2 cellular contexts compared by ENCODE assay signal in the genomic region with DNA sequence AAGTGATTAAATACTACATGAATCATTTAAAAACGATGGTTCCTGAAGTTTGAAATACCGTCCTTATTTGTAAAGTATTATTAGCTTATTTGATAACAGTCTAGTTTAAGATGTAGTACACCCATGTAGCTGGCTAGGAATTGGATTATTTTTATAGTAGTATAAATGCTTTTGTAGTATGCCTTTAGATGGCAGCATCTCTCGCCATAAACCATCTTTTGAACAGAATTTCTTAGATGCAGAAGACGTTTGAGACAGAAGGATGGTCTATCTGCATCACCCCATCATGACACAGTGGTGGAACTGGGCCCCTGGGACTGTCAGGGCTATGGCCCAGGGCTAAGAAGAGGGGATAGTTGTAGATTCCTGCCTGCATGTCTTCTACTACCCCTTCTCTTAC.
A peak's percentile ranks its signal among the peaks of the same experiment; 100 is the strongest.
TF ChIP-seq lines count a peak whose summit lies in the region.

No MANE protein-coding gene starts in this region.

TF ChIP-seq in endothelial cell of umbilical vein, 7 proteins besides CTCF, POLR2A, EP300 and RAD21 (continued from another document):
- TF ChIP-seq, protein P1, sequence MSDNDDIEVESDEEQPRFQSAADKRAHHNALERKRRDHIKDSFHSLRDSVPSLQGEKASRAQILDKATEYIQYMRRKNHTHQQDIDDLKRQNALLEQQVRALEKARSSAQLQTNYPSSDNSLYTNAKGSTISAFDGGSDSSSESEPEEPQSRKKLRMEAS (IDR thresholded peaks at IDR 0.05; ENCODE audit: insufficient read depth, insufficient read length) = no peak
- no peak for TF ChIP-seq GATA2 (IDR thresholded peaks at IDR 0.05; ENCODE audit: insufficient read depth, insufficient read length, low read depth, low read length)

TF ChIP-seq in neural cell, 6 proteins besides CTCF, POLR2A, EP300 and RAD21:
- TF ChIP-seq, protein P2, sequence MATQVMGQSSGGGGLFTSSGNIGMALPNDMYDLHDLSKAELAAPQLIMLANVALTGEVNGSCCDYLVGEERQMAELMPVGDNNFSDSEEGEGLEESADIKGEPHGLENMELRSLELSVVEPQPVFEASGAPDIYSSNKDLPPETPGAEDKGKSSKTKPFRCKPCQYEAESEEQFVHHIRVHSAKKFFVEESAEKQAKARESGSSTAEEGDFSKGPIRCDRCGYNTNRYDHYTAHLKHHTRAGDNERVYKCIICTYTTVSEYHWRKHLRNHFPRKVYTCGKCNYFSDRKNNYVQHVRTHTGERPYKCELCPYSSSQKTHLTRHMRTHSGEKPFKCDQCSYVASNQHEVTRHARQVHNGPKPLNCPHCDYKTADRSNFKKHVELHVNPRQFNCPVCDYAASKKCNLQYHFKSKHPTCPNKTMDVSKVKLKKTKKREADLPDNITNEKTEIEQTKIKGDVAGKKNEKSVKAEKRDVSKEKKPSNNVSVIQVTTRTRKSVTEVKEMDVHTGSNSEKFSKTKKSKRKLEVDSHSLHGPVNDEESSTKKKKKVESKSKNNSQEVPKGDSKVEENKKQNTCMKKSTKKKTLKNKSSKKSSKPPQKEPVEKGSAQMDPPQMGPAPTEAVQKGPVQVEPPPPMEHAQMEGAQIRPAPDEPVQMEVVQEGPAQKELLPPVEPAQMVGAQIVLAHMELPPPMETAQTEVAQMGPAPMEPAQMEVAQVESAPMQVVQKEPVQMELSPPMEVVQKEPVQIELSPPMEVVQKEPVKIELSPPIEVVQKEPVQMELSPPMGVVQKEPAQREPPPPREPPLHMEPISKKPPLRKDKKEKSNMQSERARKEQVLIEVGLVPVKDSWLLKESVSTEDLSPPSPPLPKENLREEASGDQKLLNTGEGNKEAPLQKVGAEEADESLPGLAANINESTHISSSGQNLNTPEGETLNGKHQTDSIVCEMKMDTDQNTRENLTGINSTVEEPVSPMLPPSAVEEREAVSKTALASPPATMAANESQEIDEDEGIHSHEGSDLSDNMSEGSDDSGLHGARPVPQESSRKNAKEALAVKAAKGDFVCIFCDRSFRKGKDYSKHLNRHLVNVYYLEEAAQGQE (IDR thresholded peaks at IDR 0.05; ENCODE audit: borderline replicate concordance) = no peak
- peak; percentile 42 for TF ChIP-seq SMC3 (conservative IDR thresholded peaks at IDR 0.05; ENCODE audit: poor library complexity)
- no peak for TF ChIP-seq EZH2 (IDR thresholded peaks at IDR 0.05; ENCODE audit: borderline replicate concordance, insufficient read depth, low read length, poor library complexity, severe bottlenecking)
- TF ChIP-seq TAF1 (IDR thresholded peaks at IDR 0.05; ENCODE audit: low read depth) = no peak
